Comparison of ENCODE assay signal across 22 cellular contexts in genomic region chr11:58641326-58641725, GRCh38.
"Had no signal": no experiment of that assay in that cellular context is flagged by ENCODE, and none has a peak within 500 bp of the region (broad histone marks: within the 10 kb centered on the region; RNA-seq: fewer than 3 reads in every experiment).

No MANE protein-coding gene starts in this region.

- H3K4me3 Mint-ChIP-seq: activated naive CD4-positive, alpha-beta T cell treated with anti-CD3 and anti-CD28 coated beads, Interleukin-2, amount 50 U/mL, for 24 hours; activated T-cell treated with anti-CD3 and anti-CD28 coated beads, Interleukin-2, amount 50 U/mL, for 72 hours; memory B cell; natural killer cell had no signal

- H3K27ac Mint-ChIP-seq: memory B cell had no signal

- H3K27ac ChIP-seq: esophagus squamous epithelium, neutrophil, tibial nerve, uterus had no signal

- H3K36me3 Mint-ChIP-seq: immature natural killer cell, memory B cell, natural killer cell had no signal

- H3K36me3 ChIP-seq: esophagus squamous epithelium, neutrophil, tibial nerve, uterus had no signal

- H3K9me3 Mint-ChIP-seq: activated naive CD4-positive, alpha-beta T cell treated with anti-CD3 and anti-CD28 coated beads, Interleukin-2, amount 50 U/mL, for 24 hours; effector memory CD8-positive, alpha-beta T cell; natural killer cell had no signal

- H3K4me3 ChIP-seq: esophagus squamous epithelium, tibial nerve, uterus had no signal

- H3K4me1 ChIP-seq: uterus had no signal

- H3K27me3 Mint-ChIP-seq: activated naive CD4-positive, alpha-beta T cell treated with anti-CD3 and anti-CD28 coated beads, Interleukin-2, amount 50 U/mL, for 24 hours; effector memory CD8-positive, alpha-beta T cell had no signal

- DNase-seq: activated CD4-positive, alpha-beta T cell treated with anti-CD3 and anti-CD28 coated beads, Interleukin-2, amount 50 U/mL, for 1 hour; activated CD4-positive, CD25-positive, alpha-beta regulatory T cell treated with anti-CD3 and anti-CD28 coated beads, Interleukin-2, amount 50 U/mL, for 72 hours; activated gamma-delta T cell; activated T-cell treated with anti-CD3 and anti-CD28 coated beads, Interleukin-2, amount 50 U/mL, for 72 hours; dermis blood vessel endothelial cell; effector memory CD8-positive, alpha-beta T cell; esophagus squamous epithelium; natural killer cell; posterior cingulate gyrus; stimulated activated CD4-positive, alpha-beta T cell treated with anti-CD3 and anti-CD28 coated beads, Interleukin-12 subunit alpha, Interleukin-12 subunit beta, amount 100 ng/mL, for 4 hours; stimulated activated CD4-positive, alpha-beta T cell treated with anti-CD3 and anti-CD28 coated beads, Interleukin-1b, Interleukin-23, amount 100 ng/mL, for 48 hours; stimulated activated CD8-positive, alpha-beta memory T cell treated with anti-CD3 and anti-CD28 coated beads, Interleukin-4, amount 100 ng/mL, for 48 hours; stimulated activated naive CD4-positive, alpha-beta T cell treated with Interleukin-2 at 50 U/mL for 16 hours; substantia nigra; T-helper 1 cell; T1000; uterus had no signal

- H3K9me3 ChIP-seq: neutrophil, uterus had no signal

- H3K27me3 ChIP-seq: esophagus squamous epithelium, neutrophil, tibial nerve, uterus had no signal
